15 cellular contexts compared by ENCODE assay signal in the genomic region with DNA sequence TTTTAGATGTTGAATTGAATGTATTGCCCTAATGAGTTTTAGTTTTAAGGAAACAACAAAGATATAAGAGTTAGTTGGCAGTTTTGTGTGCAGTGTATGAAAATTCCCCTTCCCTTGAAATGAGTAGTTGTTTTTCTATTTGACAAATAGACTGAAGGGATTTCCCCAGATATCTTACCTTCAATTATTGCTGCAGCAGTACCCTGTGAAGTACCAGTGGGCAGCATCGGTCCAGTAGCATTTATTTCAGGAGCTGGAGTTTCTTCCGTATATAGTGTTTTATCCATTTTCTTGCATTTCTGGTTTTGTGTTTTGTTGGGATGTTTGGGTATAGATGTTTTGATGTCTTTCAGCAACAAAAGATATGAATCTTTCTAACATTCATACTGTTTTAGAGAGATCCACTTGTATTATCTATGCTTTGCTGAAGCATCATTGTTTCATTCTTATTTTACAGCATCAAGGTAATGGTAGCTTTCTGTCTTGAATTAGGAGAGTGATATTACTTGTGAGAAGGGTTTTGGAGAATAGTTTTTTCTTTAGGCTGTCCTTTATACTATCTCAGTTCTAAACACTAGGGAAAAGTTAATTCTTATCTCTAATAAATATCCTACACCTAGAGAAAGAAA. TPM values are rescaled to one million over a fixed set of nuclear protein-coding genes. Genes with fewer than 3 reads are reported as not detected.
DNase-seq lines count a peak whose midpoint lies in the region; ATAC-seq, FAIRE-seq and TF ChIP-seq lines count a peak whose summit lies in the region.
"Had no signal": no experiment of that assay in that cellular context is flagged by ENCODE, and none has a peak within 500 bp of the region (broad histone marks: within the 10 kb centered on the region; RNA-seq: fewer than 3 reads in every experiment).

No MANE protein-coding gene starts in this region.

- intact Hi-C loops in stomach (cut with DNase I; ENCODE audit: low total_unique reads): no loop called here

- peaks cover 98% of the 10 kb centered on the region for H3K4me1 Mint-ChIP-seq in activated CD4-positive, alpha-beta T cell treated with anti-CD3 and anti-CD28 coated beads, Interleukin-2, amount 10 ng/mL, durations not matched to agents 7 days and 5 days
- peaks cover 94% of the 10 kb centered on the region for H3K4me1 Mint-ChIP-seq in activated CD4-positive, alpha-beta memory T cell treated with anti-CD3 and anti-CD28 coated beads, Interleukin-2, amount 10 ng/mL, durations not matched to agents 7 days and 5 days
- H3K4me1 Mint-ChIP-seq in stimulated activated memory B cell treated with anti-CD40 and anti-IgM and Interleukin-4, amounts not matched to agents 10 μg/mL and 1 μg/mL and 100 μg/mL, for 72 hours: peaks cover 98% of the 10 kb centered on the region

- ATAC-seq in GM21723 (IDR thresholded peaks at IDR 0.05; ENCODE audit: unreplicated experiment): peak; percentile 45
- ATAC-seq in stimulated activated memory B cell treated with anti-CD40 and anti-IgM and Interleukin-4, amounts not matched to agents 10 μg/mL and 1 μg/mL and 100 μg/mL, for 72 hours: peak; percentile 88

- peaks cover 68% of the 10 kb centered on the region for H3K36me3 Mint-ChIP-seq in activated CD4-positive, alpha-beta T cell treated with anti-CD3 and anti-CD28 coated beads, Interleukin-2, amount 10 ng/mL, durations not matched to agents 7 days and 5 days (ENCODE audit: low read depth)
- H3K36me3 Mint-ChIP-seq in activated CD4-positive, alpha-beta memory T cell treated with anti-CD3 and anti-CD28 coated beads, Interleukin-2, amount 10 ng/mL, durations not matched to agents 7 days and 5 days (ENCODE audit: low read depth): peaks cover 79% of the 10 kb centered on the region
- H3K36me3 Mint-ChIP-seq in stimulated activated memory B cell treated with anti-CD40 and anti-IgM and Interleukin-4, amounts not matched to agents 10 μg/mL and 1 μg/mL and 100 μg/mL, for 72 hours: peaks cover 22% of the 10 kb centered on the region

- no peak overlapping the region for H3K27ac Mint-ChIP-seq in activated CD4-positive, alpha-beta T cell treated with anti-CD3 and anti-CD28 coated beads, Interleukin-2, amount 10 ng/mL, durations not matched to agents 7 days and 5 days
- H3K27ac Mint-ChIP-seq in activated CD4-positive, alpha-beta memory T cell treated with anti-CD3 and anti-CD28 coated beads, Interleukin-2, amount 10 ng/mL, durations not matched to agents 7 days and 5 days: peak overlapping the region; percentile 33
- H3K27ac Mint-ChIP-seq in stimulated activated memory B cell treated with anti-CD40 and anti-IgM and Interleukin-4, amounts not matched to agents 10 μg/mL and 1 μg/mL and 100 μg/mL, for 72 hours: peak overlapping the region; percentile 58
- H3K27ac Mint-ChIP-seq: type B pancreatic cell had no signal

- H3K4me1 ChIP-seq in small intestine (ENCODE audit: control insufficient read depth in 2 of 2, insufficient read depth in 1 of 2, low read depth in 1 of 2, low read length in 1 of 2): peaks cover 6 to 13% of the 10 kb centered on the region in 2 donors
- H3K4me1 ChIP-seq in stomach: peaks cover 27 to 89% (median 69%) of the 10 kb centered on the region in 4 donors

- CTCF ChIA-PET in activated CD4-positive, alpha-beta T cell treated with anti-CD3 and anti-CD28 coated beads, Interleukin-2, amount 10 ng/mL, durations not matched to agents 7 days and 5 days (lab: Charles Lee): interaction anchor here (0.8 to 1.9 kb wide), 4 partner anchors 12 to 492 kb away, joined by 3 to 5 read pairs (median 4); no protein-coding TSS in a partner anchor
- CTCF ChIA-PET in activated CD4-positive, alpha-beta memory T cell treated with anti-CD3 and anti-CD28 coated beads, Interleukin-2, amount 10 ng/mL, durations not matched to agents 7 days and 5 days (lab: Charles Lee): interaction anchor here (1.1 to 2.5 kb wide), 3 partner anchors 8 to 245 kb away, joined by 3 to 10 read pairs (median 3); partner anchors contain the start of gene KMT2A

- H3K4me3 Mint-ChIP-seq in activated CD4-positive, alpha-beta T cell treated with anti-CD3 and anti-CD28 coated beads, Interleukin-2, amount 10 ng/mL, durations not matched to agents 7 days and 5 days: peak overlapping the region; percentile 3
- H3K4me3 Mint-ChIP-seq in activated CD4-positive, alpha-beta memory T cell treated with anti-CD3 and anti-CD28 coated beads, Interleukin-2, amount 10 ng/mL, durations not matched to agents 7 days and 5 days: peak overlapping the region; percentile 29
- H3K4me3 Mint-ChIP-seq in stimulated activated memory B cell treated with anti-CD40 and anti-IgM and Interleukin-4, amounts not matched to agents 10 μg/mL and 1 μg/mL and 100 μg/mL, for 72 hours: peak overlapping the region; percentile 22
- H3K4me3 Mint-ChIP-seq: type B pancreatic cell had no signal

- no peak overlapping the region for H3K4me3 ChIP-seq in small intestine (ENCODE audit: low read depth in 1 of 2, low read length in 2 of 2)
- H3K4me3 ChIP-seq in stomach: no peak overlapping the region
- H3K4me3 ChIP-seq: MG63 had no signal

- TF ChIP-seq POLR2A in stomach (IDR thresholded peaks at IDR 0.05): no peak

- no peak for DNase-seq in activated CD4-positive, alpha-beta T cell treated with anti-CD3 and anti-CD28 coated beads, Interleukin-2, amount 10 ng/mL, durations not matched to agents 7 days and 5 days
- DNase-seq in activated CD4-positive, alpha-beta T cell treated with anti-CD3 and anti-CD28 coated beads for 4 hours: no peak
- no peak for DNase-seq in activated CD4-positive, alpha-beta memory T cell treated with anti-CD3 and anti-CD28 coated beads, Interleukin-2, amount 10 ng/mL, durations not matched to agents 7 days and 5 days
- DNase-seq in small intestine (no peak), middle frontal gyrus (ENCODE audit: extremely low spot score, low spot score) (no peak), stomach (no peak)
- DNase-seq: amniotic stem cell, DMS53, MG63, NCI-H2171 treated with DMSO at 0.1 percent for 48 hours, nucleus accumbens, OCI-M1 had no signal

- H3K27me3 Mint-ChIP-seq in activated CD4-positive, alpha-beta T cell treated with anti-CD3 and anti-CD28 coated beads, Interleukin-2, amount 10 ng/mL, durations not matched to agents 7 days and 5 days: no peaks in the 10 kb centered on the region
- no peaks in the 10 kb centered on the region for H3K27me3 Mint-ChIP-seq in activated CD4-positive, alpha-beta memory T cell treated with anti-CD3 and anti-CD28 coated beads, Interleukin-2, amount 10 ng/mL, durations not matched to agents 7 days and 5 days
- H3K27me3 Mint-ChIP-seq in stimulated activated memory B cell treated with anti-CD40 and anti-IgM and Interleukin-4, amounts not matched to agents 10 μg/mL and 1 μg/mL and 100 μg/mL, for 72 hours: no peaks in the 10 kb centered on the region
- H3K27me3 Mint-ChIP-seq: type B pancreatic cell had no signal

- no peak for TF ChIP-seq CTCF in stomach (IDR thresholded peaks at IDR 0.05)

- H3K9me3 Mint-ChIP-seq in activated CD4-positive, alpha-beta T cell treated with anti-CD3 and anti-CD28 coated beads, Interleukin-2, amount 10 ng/mL, durations not matched to agents 7 days and 5 days: peaks cover 2% of the 10 kb centered on the region
- H3K9me3 Mint-ChIP-seq in activated CD4-positive, alpha-beta memory T cell treated with anti-CD3 and anti-CD28 coated beads, Interleukin-2, amount 10 ng/mL, durations not matched to agents 7 days and 5 days: no peaks in the 10 kb centered on the region
- no peaks in the 10 kb centered on the region for H3K9me3 Mint-ChIP-seq in stimulated activated memory B cell treated with anti-CD40 and anti-IgM and Interleukin-4, amounts not matched to agents 10 μg/mL and 1 μg/mL and 100 μg/mL, for 72 hours
- H3K9me3 Mint-ChIP-seq: type B pancreatic cell had no signal

- H3K27ac ChIP-seq in small intestine (ENCODE audit: low read depth in 1 of 2, low read length in 1 of 2) (no peak overlapping the region), stomach (no peak overlapping the region)

- no peak for TF ChIP-seq EP300 in stomach (IDR thresholded peaks at IDR 0.05)

- POLR2A ChIA-PET in activated CD4-positive, alpha-beta T cell treated with anti-CD3 and anti-CD28 coated beads, Interleukin-2, amount 10 ng/mL, durations not matched to agents 7 days and 5 days (lab: Charles Lee): no interaction called here
- POLR2A ChIA-PET in activated CD4-positive, alpha-beta memory T cell treated with anti-CD3 and anti-CD28 coated beads, Interleukin-2, amount 10 ng/mL, durations not matched to agents 7 days and 5 days (lab: Charles Lee): interaction anchor here (0.7 to 3.4 kb wide), 4 partner anchors 8 to 45 kb away, joined by 3 to 16 read pairs (median 7); partner anchors contain the start of gene KMT2A

- 62 to 69% (median 65%) methylated on average over 2 of the region's 2 CpGs for WGBS in small intestine, 3 donors
- 64 to 73% (median 68%) methylated on average over 2 of the region's 2 CpGs for WGBS in stomach, 5 donors

- H3K9me3 ChIP-seq in small intestine (ENCODE audit: control insufficient read depth, low read depth) (no peaks in the 10 kb centered on the region), stomach (no peaks in the 10 kb centered on the region)
- H3K9me3 ChIP-seq: MG63 had no signal

- no peak for FAIRE-seq in small intestine (lab: Jason Lieb, UNC)

- H3K27me3 ChIP-seq in small intestine (ENCODE audit: control insufficient read depth in 2 of 2, insufficient read depth in 2 of 2, low read length in 2 of 2): no peaks in the 10 kb centered on the region
- H3K27me3 ChIP-seq in stomach: no peaks in the 10 kb centered on the region
- H3K27me3 ChIP-seq: MG63 had no signal

- H3K36me3 ChIP-seq in small intestine (ENCODE audit: control insufficient read depth in 2 of 2, insufficient read depth in 2 of 2, low read length in 2 of 2) (peaks cover 0 to 3% of the 10 kb centered on the region in 2 donors), stomach (peaks cover 0 to 11% (median 0%) of the 10 kb centered on the region in 4 donors)

RNA-seq across cellular contexts. Expression of gene KMT2A, which starts 7.4 kb away (rescaled TPM):
- 100 to 1,000 TPM in 1 of 2 experiments, 10 to 100 TPM in 1; 93.4 to 102 TPM for total RNA-seq in activated CD4-positive, alpha-beta T cell treated with anti-CD3 and anti-CD28 coated beads, Interleukin-2, amount 10 ng/mL, durations not matched to agents 7 days and 5 days
- total RNA-seq in activated CD4-positive, alpha-beta memory T cell treated with anti-CD3 and anti-CD28 coated beads, Interleukin-2, amount 10 ng/mL, durations not matched to agents 7 days and 5 days: 100 to 1,000 TPM in 1 of 2 experiments, 10 to 100 TPM in 1; 94.6 to 102 TPM
- 10 to 100 TPM in 1 of 3 donors, 1 to 10 TPM in 2; 7.3 to 11.4 (median 7.6) TPM for polyA plus RNA-seq in small intestine
- 10 to 100 TPM; 22.0 to 98.2 (median 79.8) TPM for total RNA-seq in stomach
- 1 to 10 TPM; 4.5 to 6.4 (median 5.3) TPM for polyA plus RNA-seq in stomach

RNA-seq across cellular contexts. Expression of gene ATP5MG, which starts 42.3 kb away (rescaled TPM):
- 100 to 1,000 TPM; 195 to 272 TPM for total RNA-seq in activated CD4-positive, alpha-beta T cell treated with anti-CD3 and anti-CD28 coated beads, Interleukin-2, amount 10 ng/mL, durations not matched to agents 7 days and 5 days
- total RNA-seq in activated CD4-positive, alpha-beta memory T cell treated with anti-CD3 and anti-CD28 coated beads, Interleukin-2, amount 10 ng/mL, durations not matched to agents 7 days and 5 days: 100 to 1,000 TPM; 251 to 260 TPM
- polyA plus RNA-seq in small intestine (100 to 1,000 TPM; 234 to 332 (median 329) TPM), stomach (100 to 1,000 TPM; 233 to 312 (median 288) TPM)
- 100 to 1,000 TPM in 4 of 5 donors, 10 to 100 TPM in 1; 98.5 to 152 (median 113) TPM for total RNA-seq in stomach
